8 cellular contexts compared by ENCODE assay signal in genomic region chr1:182391362-182392044, GRCh38. TPM values are rescaled to one million over a fixed set of nuclear protein-coding genes. Genes with fewer than 3 reads are reported as not detected.
A peak's percentile ranks its signal among the peaks of the same experiment; 100 is the strongest.
DNase-seq lines count a peak whose midpoint lies in the region; ATAC-seq and TF ChIP-seq lines count a peak whose summit lies in the region.

TSS of gene GLUL (minus strand) at chr1:182391790. CDS start at chr1:182388737, 3,053 bp downstream.

- DNase-seq in DMS53 treated with DMSO at 0.1 percent for 48 hours (lab: John Stamatoyannopoulos, UW; ENCODE audit: unreplicated experiment) (peak; percentile 86), KG1 (lab: John Stamatoyannopoulos, UW) (peak; percentile 84), Peyer's patch (peak; percentile 71 to 93 (median 88)), fibroblast of pulmonary artery (ENCODE audit: low read depth) (peak; percentile 93), natural killer cell (peak; percentile 72)
- DNase-seq in activated T-helper 2 cell treated with anti-CD3 and anti-CD28 coated beads, Interferon-gamma antibody, Interleukin-2, Interleukin-4, amounts not matched to agents 10 μg/mL and 5 μg/mL and 100 μg/mL, durations not matched to agents 14 hours and 24 hours and 36 hours (ENCODE audit: low spot score), result peak; percentile 67

- H3K27me3 Mint-ChIP-seq in activated T-helper 2 cell treated with anti-CD3 and anti-CD28 coated beads, Interferon-gamma antibody, Interleukin-2, Interleukin-4, amounts not matched to agents 10 μg/mL and 5 μg/mL and 100 μg/mL, durations not matched to agents 14 hours and 24 hours and 36 hours (ENCODE audit: low read depth), result peaks cover 33% of the 10 kb centered on the region
- H3K27me3 Mint-ChIP-seq in natural killer cell (ENCODE audit: low read depth in 2 of 2), result no peaks in the 10 kb centered on the region
- H3K27me3 Mint-ChIP-seq in stimulated activated naive CD8-positive, alpha-beta T cell treated with anti-CD3 and anti-CD28 coated beads, Interleukin-15, Interleukin-2, amounts not matched to agents 100 ng/mL and 50 ng/mL, for 24 hours, result peaks cover 35% of the 10 kb centered on the region

- H3K27ac Mint-ChIP-seq in activated T-helper 2 cell treated with anti-CD3 and anti-CD28 coated beads, Interferon-gamma antibody, Interleukin-2, Interleukin-4, amounts not matched to agents 10 μg/mL and 5 μg/mL and 100 μg/mL, durations not matched to agents 14 hours and 24 hours and 36 hours, result peak within 1 kb of the TSS; percentile 88
- H3K27ac Mint-ChIP-seq in natural killer cell, result peak within 1 kb of the TSS; percentile 86 to 97
- peak within 1 kb of the TSS; percentile 82 for H3K27ac Mint-ChIP-seq in stimulated activated naive CD8-positive, alpha-beta T cell treated with anti-CD3 and anti-CD28 coated beads, Interleukin-15, Interleukin-2, amounts not matched to agents 100 ng/mL and 50 ng/mL, for 24 hours

- H3K27ac ChIP-seq in Peyer's patch, result peak within 1 kb of the TSS; percentile 81 to 96 (median 90)

- H3K4me3 Mint-ChIP-seq in activated T-helper 2 cell treated with anti-CD3 and anti-CD28 coated beads, Interferon-gamma antibody, Interleukin-2, Interleukin-4, amounts not matched to agents 10 μg/mL and 5 μg/mL and 100 μg/mL, durations not matched to agents 14 hours and 24 hours and 36 hours (ENCODE audit: low read depth), result peak within 1 kb of the TSS; percentile 95
- peak within 1 kb of the TSS; percentile 99 for H3K4me3 Mint-ChIP-seq in natural killer cell
- peak within 1 kb of the TSS; percentile 87 for H3K4me3 Mint-ChIP-seq in stimulated activated naive CD8-positive, alpha-beta T cell treated with anti-CD3 and anti-CD28 coated beads, Interleukin-15, Interleukin-2, amounts not matched to agents 100 ng/mL and 50 ng/mL, for 24 hours

- peak; percentile 92 to 93 for TF ChIP-seq POLR2A in Peyer's patch (IDR thresholded peaks at IDR 0.05)

- ATAC-seq in GM21737 (IDR thresholded peaks at IDR 0.05; ENCODE audit: unreplicated experiment) (peak; percentile 70), natural killer cell (peak; percentile 84 to 92 (median 89))

- H3K4me3 ChIP-seq in Peyer's patch (peak within 1 kb of the TSS; percentile 54 to 77 (median 66)), fibroblast of pulmonary artery (replicated peaks; ENCODE audit: low read depth, low read length) (peak within 1 kb of the TSS; percentile 89)

- TF ChIP-seq CTCF in Peyer's patch (IDR thresholded peaks at IDR 0.05) (peak in 1 of 6 experiments; percentile 35), fibroblast of pulmonary artery (IDR thresholded peaks at IDR 0.05; ENCODE audit: low read length, missing control alignments) (peak; percentile 16), natural killer cell (IDR thresholded peaks at IDR 0.05) (no peak)

- peaks cover 0 to 16% (median 5%) of the 10 kb centered on the region in 4 donors for H3K4me1 ChIP-seq in Peyer's patch

- H3K9me3 Mint-ChIP-seq in activated T-helper 2 cell treated with anti-CD3 and anti-CD28 coated beads, Interferon-gamma antibody, Interleukin-2, Interleukin-4, amounts not matched to agents 10 μg/mL and 5 μg/mL and 100 μg/mL, durations not matched to agents 14 hours and 24 hours and 36 hours, result no peaks in the 10 kb centered on the region
- H3K9me3 Mint-ChIP-seq in natural killer cell, result no peaks in the 10 kb centered on the region
- no peaks in the 10 kb centered on the region for H3K9me3 Mint-ChIP-seq in stimulated activated naive CD8-positive, alpha-beta T cell treated with anti-CD3 and anti-CD28 coated beads, Interleukin-15, Interleukin-2, amounts not matched to agents 100 ng/mL and 50 ng/mL, for 24 hours

- no peaks in the 10 kb centered on the region for H3K9me3 ChIP-seq in Peyer's patch

- intact Hi-C loops in activated T-helper 2 cell treated with anti-CD3 and anti-CD28 coated beads, Interferon-gamma antibody, Interleukin-2, Interleukin-4, amounts not matched to agents 10 μg/mL and 5 μg/mL and 100 μg/mL, durations not matched to agents 14 hours and 24 hours and 36 hours (cut with micrococcal nuclease), result loop anchor here (1.0 to 10.0 kb wide), 5 partner anchors 89 to 907 kb away; partner anchors contain the start of gene CACNA1E
- intact Hi-C loops in natural killer cell (cut with micrococcal nuclease), result no loop called here

- H3K36me3 Mint-ChIP-seq in activated T-helper 2 cell treated with anti-CD3 and anti-CD28 coated beads, Interferon-gamma antibody, Interleukin-2, Interleukin-4, amounts not matched to agents 10 μg/mL and 5 μg/mL and 100 μg/mL, durations not matched to agents 14 hours and 24 hours and 36 hours (ENCODE audit: low read depth), result peaks cover 42% of the 10 kb centered on the region
- H3K36me3 Mint-ChIP-seq in natural killer cell, result peaks cover 12% of the 10 kb centered on the region
- peaks cover 13% of the 10 kb centered on the region for H3K36me3 Mint-ChIP-seq in stimulated activated naive CD8-positive, alpha-beta T cell treated with anti-CD3 and anti-CD28 coated beads, Interleukin-15, Interleukin-2, amounts not matched to agents 100 ng/mL and 50 ng/mL, for 24 hours (ENCODE audit: low read depth)

- H3K4me1 Mint-ChIP-seq in activated T-helper 2 cell treated with anti-CD3 and anti-CD28 coated beads, Interferon-gamma antibody, Interleukin-2, Interleukin-4, amounts not matched to agents 10 μg/mL and 5 μg/mL and 100 μg/mL, durations not matched to agents 14 hours and 24 hours and 36 hours (ENCODE audit: low read depth), result peaks cover 33% of the 10 kb centered on the region
- peaks cover 36 to 40% of the 10 kb centered on the region in 2 donors for H3K4me1 Mint-ChIP-seq in natural killer cell
- H3K4me1 Mint-ChIP-seq in stimulated activated naive CD8-positive, alpha-beta T cell treated with anti-CD3 and anti-CD28 coated beads, Interleukin-15, Interleukin-2, amounts not matched to agents 100 ng/mL and 50 ng/mL, for 24 hours (ENCODE audit: low read depth), result peaks cover 18% of the 10 kb centered on the region

- peaks cover 0 to 23% (median 0%) of the 10 kb centered on the region in 3 donors for H3K36me3 ChIP-seq in Peyer's patch

- H3K27me3 ChIP-seq in Peyer's patch, result no peaks in the 10 kb centered on the region

RNA-seq across cellular contexts. Expression of gene GLUL, which starts in this region (rescaled TPM):
- total RNA-seq in Peyer's patch (100 to 1,000 TPM; 148 to 864 (median 443) TPM), natural killer cell (100 to 1,000 TPM; 128 to 420 (median 134) TPM)
- 34.9 and 41.0 TPM in 2 replicates for total RNA-seq in activated T-helper 2 cell treated with anti-CD3 and anti-CD28 coated beads, Interferon-gamma antibody, Interleukin-2, Interleukin-4, amounts not matched to agents 10 μg/mL and 5 μg/mL and 100 μg/mL, durations not matched to agents 14 hours and 24 hours and 36 hours

Comparison
In these comparisons a context has a peak if more than half of its experiments do, and no peak if none do; other contexts are left out.
1. Peak in every context shown above with its lines: DNase-seq, ATAC-seq, H3K4me3 ChIP-seq and H3K27ac ChIP-seq.